1 cellular context compared by ENCODE assay signal in genomic region chr9:91536211-91536691, GRCh38.
TF ChIP-seq lines count a peak whose summit lies in the region.

No MANE protein-coding gene starts in this region.

TF ChIP-seq in IMR-90, 13 proteins besides CTCF, POLR2A, EP300 and RAD21:
- TF ChIP-seq RFX5 (IDR thresholded peaks at IDR 0.05; ENCODE audit: low read depth, low read length) (no peak), CHD1 (IDR thresholded peaks at IDR 0.05; ENCODE audit: low read depth, low read length) (0 out of 2 replicates have a peak, but pooled peaks have one; percentile 48), MXI1 (IDR thresholded peaks at IDR 0.05; ENCODE audit: borderline replicate concordance, low read depth, low read length) (no peak), MAZ (IDR thresholded peaks at IDR 0.05; ENCODE audit: borderline replicate concordance, low read depth, low read length) (no peak; the same call in 1 of the 2 replicates), CEBPB (IDR thresholded peaks at IDR 0.05; ENCODE audit: low read depth, low read length) (no peak), RCOR1 (IDR thresholded peaks at IDR 0.05; ENCODE audit: insufficient replicate concordance, low read length) (no peak), NFE2L2 (IDR thresholded peaks at IDR 0.05; ENCODE audit: low read depth, low read length) (peak; percentile 4; the same call in 1 of the 2 replicates), FOS (IDR thresholded peaks at IDR 0.05; ENCODE audit: low read depth, low read length) (peak; percentile 56), MAFK (IDR thresholded peaks at IDR 0.05; ENCODE audit: low read depth, low read length) (no peak), BHLHE40 (IDR thresholded peaks at IDR 0.05; ENCODE audit: low read depth, low read length) (peak; percentile 22; the same call in 1 of the 2 replicates), SMC3 (IDR thresholded peaks at IDR 0.05; ENCODE audit: low read depth, low read length) (no peak), USF2 (IDR thresholded peaks at IDR 0.05; ENCODE audit: low read depth, low read length) (no peak)
- TF ChIP-seq, protein P1, sequence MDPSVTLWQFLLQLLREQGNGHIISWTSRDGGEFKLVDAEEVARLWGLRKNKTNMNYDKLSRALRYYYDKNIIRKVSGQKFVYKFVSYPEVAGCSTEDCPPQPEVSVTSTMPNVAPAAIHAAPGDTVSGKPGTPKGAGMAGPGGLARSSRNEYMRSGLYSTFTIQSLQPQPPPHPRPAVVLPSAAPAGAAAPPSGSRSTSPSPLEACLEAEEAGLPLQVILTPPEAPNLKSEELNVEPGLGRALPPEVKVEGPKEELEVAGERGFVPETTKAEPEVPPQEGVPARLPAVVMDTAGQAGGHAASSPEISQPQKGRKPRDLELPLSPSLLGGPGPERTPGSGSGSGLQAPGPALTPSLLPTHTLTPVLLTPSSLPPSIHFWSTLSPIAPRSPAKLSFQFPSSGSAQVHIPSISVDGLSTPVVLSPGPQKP (IDR thresholded peaks at IDR 0.05; ENCODE audit: borderline replicate concordance, low read depth, low read length): no peak
